Comparison of ENCODE assay signal across 22 cellular contexts in genomic region chr10:11404931-11405330, GRCh38.
DNase-seq lines count a peak whose midpoint lies in the region; ATAC-seq, FAIRE-seq and TF ChIP-seq lines count a peak whose summit lies in the region.
"Had no signal": no experiment of that assay in that cellular context is flagged by ENCODE, and none has a peak within 500 bp of the region (broad histone marks: within the 10 kb centered on the region; RNA-seq: fewer than 3 reads in every experiment).

No MANE protein-coding gene starts in this region.

- TF ChIP-seq CTCF in SK-N-SH (IDR thresholded peaks at IDR 0.05): no peak
- no peak for TF ChIP-seq CTCF in dorsolateral prefrontal cortex (IDR thresholded peaks at IDR 0.05 in 54 of 56, conservative IDR thresholded peaks at IDR 0.05 in 2 of 56; ENCODE audit: low read depth in 1 of 56, partially characterized antibody in 56 of 56)

- no peaks in the 10 kb centered on the region for H3F3A ChIP-seq in SK-N-SH (replicated peaks; ENCODE audit: insufficient read depth)

- no peak for TF ChIP-seq EP300 in SK-N-SH (IDR thresholded peaks at IDR 0.05; ENCODE audit: borderline replicate concordance in 1 of 2, low read depth in 1 of 2, low read length in 1 of 2)

- H3K27me3 Mint-ChIP-seq in activated naive CD4-positive, alpha-beta T cell treated with anti-CD3 and anti-CD28 coated beads, Interleukin-2, amount 10 ng/mL, durations not matched to agents 7 days and 5 days: peaks cover 6% of the 10 kb centered on the region
- H3K27me3 Mint-ChIP-seq in T-cell: no peaks in the 10 kb centered on the region

- H3K79me1 ChIP-seq in neuronal stem cell (ENCODE audit: low read depth, low read length): no peaks in the 10 kb centered on the region

- CTCF ChIA-PET in activated naive CD4-positive, alpha-beta T cell treated with anti-CD3 and anti-CD28 coated beads, Interleukin-2, amount 10 ng/mL, durations not matched to agents 7 days and 5 days (lab: Charles Lee): no interaction called here
- CTCF ChIA-PET in T-cell (lab: Charles Lee) (no interaction called here), SK-N-SH (lab: Yijun Ruan, JAX) (interaction anchor here (1.2 kb wide), 1 partner anchor 20 kb away, joined by 3 read pairs; no protein-coding TSS in a partner anchor)

- no peak overlapping the region for H4K91ac ChIP-seq in neuronal stem cell (ENCODE audit: low read depth, low read length, poor library complexity)

- no peak for ATAC-seq in T-cell (replicated peaks in 1 of 4)
- ATAC-seq: gastroesophageal sphincter, GM12878, K562 had no signal

- peak overlapping the region; percentile 42 for H3K27ac Mint-ChIP-seq in activated naive CD4-positive, alpha-beta T cell treated with anti-CD3 and anti-CD28 coated beads, Interleukin-2, amount 10 ng/mL, durations not matched to agents 7 days and 5 days
- H3K27ac Mint-ChIP-seq in T-cell: peak overlapping the region; percentile 36 to 66

- peaks cover 7 to 14% of the 10 kb centered on the region in 2 donors for H3K4me1 ChIP-seq in neuronal stem cell (ENCODE audit: control insufficient read depth in 2 of 2, insufficient read depth in 1 of 2, low read depth in 1 of 2, low read length in 2 of 2)
- no peaks in the 10 kb centered on the region for H3K4me1 ChIP-seq in SK-N-SH (ENCODE audit: control insufficient read depth in 1 of 2, insufficient read depth in 2 of 2, low read depth in 1 of 2, low read length in 1 of 2)
- H3K4me1 ChIP-seq: BE2C, gastroesophageal sphincter, left ventricle myocardium inferior, parathyroid adenoma had no signal

- intact Hi-C loops in dorsolateral prefrontal cortex (cut with DNase I): no loop called here

- H3K27me3 ChIP-seq in neuronal stem cell (ENCODE audit: control insufficient read depth in 3 of 3, insufficient read depth in 3 of 3, low read depth in 1 of 3, low read length in 3 of 3): peaks cover 0 to 3% (median 0%) of the 10 kb centered on the region in 3 experiments
- no peaks in the 10 kb centered on the region for H3K27me3 ChIP-seq in SK-N-SH (ENCODE audit: insufficient read depth)
- H3K27me3 ChIP-seq in dorsolateral prefrontal cortex: peaks cover 0 to 17% (median 0%) of the 10 kb centered on the region in 45 donors
- H3K27me3 ChIP-seq: BE2C, gastroesophageal sphincter had no signal

- peak overlapping the region; percentile 71 for H3K18ac ChIP-seq in neuronal stem cell (ENCODE audit: low read length)

- H3K4me3 Mint-ChIP-seq in activated naive CD4-positive, alpha-beta T cell treated with anti-CD3 and anti-CD28 coated beads, Interleukin-2, amount 10 ng/mL, durations not matched to agents 7 days and 5 days: no peak overlapping the region
- peak overlapping the region in 1 of 3 donors; percentile 5 for H3K4me3 Mint-ChIP-seq in T-cell

- no peak overlapping the region for H3K4ac ChIP-seq in neuronal stem cell (ENCODE audit: low read length)

- peaks cover 24% of the 10 kb centered on the region for H3K9me3 Mint-ChIP-seq in activated naive CD4-positive, alpha-beta T cell treated with anti-CD3 and anti-CD28 coated beads, Interleukin-2, amount 10 ng/mL, durations not matched to agents 7 days and 5 days
- peaks cover 0 to 6% (median 4%) of the 10 kb centered on the region in 3 donors for H3K9me3 Mint-ChIP-seq in T-cell

- H3K9me3 ChIP-seq in neuronal stem cell (replicated peaks in 1 of 2; ENCODE audit: control insufficient read depth in 2 of 2, insufficient read depth in 1 of 2, low read depth in 1 of 2, low read length in 2 of 2): peaks cover 3 to 6% of the 10 kb centered on the region in 2 donors
- no peaks in the 10 kb centered on the region for H3K9me3 ChIP-seq in SK-N-SH
- H3K9me3 ChIP-seq: BE2C, gastroesophageal sphincter, left ventricle myocardium inferior had no signal

- no peak overlapping the region for H2BK120ac ChIP-seq in neuronal stem cell (ENCODE audit: low read depth, low read length)

- POLR2A ChIA-PET in T-cell (lab: Charles Lee) (no interaction called here), SK-N-SH (lab: Yijun Ruan, JAX) (no interaction called here)

- no peak overlapping the region for H2BK5ac ChIP-seq in neuronal stem cell (ENCODE audit: low read length)

- H3K23ac ChIP-seq in neuronal stem cell (ENCODE audit: low read depth, low read length, poor library complexity): no peak overlapping the region

- H4K20me1 ChIP-seq in SK-N-SH (ENCODE audit: insufficient read depth): no peaks in the 10 kb centered on the region

- no peak overlapping the region for H4K8ac ChIP-seq in neuronal stem cell (ENCODE audit: low read depth, low read length)

- H3K9me2 ChIP-seq in SK-N-SH: no peaks in the 10 kb centered on the region

- no peaks in the 10 kb centered on the region for H3K79me2 ChIP-seq in SK-N-SH (ENCODE audit: insufficient read depth)
- H3K79me2 ChIP-seq: parathyroid adenoma had no signal

- H3K14ac ChIP-seq in neuronal stem cell (ENCODE audit: low read length): no peak overlapping the region

- H3K9ac ChIP-seq in neuronal stem cell (ENCODE audit: low read depth, low read length, poor library complexity) (peak overlapping the region; percentile 39), SK-N-SH (no peak overlapping the region)
- H3K9ac ChIP-seq: parathyroid adenoma had no signal

- no peak for TF ChIP-seq RAD21 in SK-N-SH (IDR thresholded peaks at IDR 0.05; ENCODE audit: low read length)

- no peak overlapping the region for H3K4me3 ChIP-seq in neuronal stem cell (ENCODE audit: low read length in 2 of 2)
- no peak overlapping the region for H3K4me3 ChIP-seq in SK-N-SH (ENCODE audit: low read depth in 2 of 2, low read length in 1 of 2)
- H3K4me3 ChIP-seq in dorsolateral prefrontal cortex: no peak overlapping the region
- H3K4me3 ChIP-seq: gastroesophageal sphincter, GM12878, K562, left ventricle myocardium inferior had no signal

- no peak for TF ChIP-seq POLR2A in GM12892 (IDR thresholded peaks at IDR 0.05; ENCODE audit: low read depth, low read length)

- peak; percentile 61 for FAIRE-seq in GM12892 (lab: Jason Lieb, UNC)
- FAIRE-seq: endothelial cell of umbilical vein, GM12878, K562, small intestine, TTC549 had no signal

- H3K4me2 ChIP-seq in neuronal stem cell (ENCODE audit: insufficient read depth, low read length, poor library complexity, severe bottlenecking) (no peak overlapping the region), SK-N-SH (no peak overlapping the region)

- in situ Hi-C loops in ACHN (cut with HindIII; ENCODE audit: low pct_ligation_motif_present, low pct_unique_long_range_greater_than_20kb, low sequenced_read_pairs): no loop called here

- H3K36me3 ChIP-seq in neuronal stem cell (replicated peaks in 1 of 2; ENCODE audit: control insufficient read depth in 2 of 2, insufficient read depth in 2 of 2, low read length in 2 of 2): no peaks in the 10 kb centered on the region
- H3K36me3 ChIP-seq in SK-N-SH (replicated peaks in 1 of 2; ENCODE audit: control insufficient read depth in 1 of 2, insufficient read depth in 2 of 2, low read length in 1 of 2): no peaks in the 10 kb centered on the region
- H3K36me3 ChIP-seq: BE2C, gastroesophageal sphincter, left ventricle myocardium inferior had no signal

- H3K27ac ChIP-seq in neuronal stem cell (replicated peaks; ENCODE audit: low read length) (no peak overlapping the region), SK-N-SH (ENCODE audit: low read depth in 2 of 2, low read length in 1 of 2) (no peak overlapping the region), dorsolateral prefrontal cortex (no peak overlapping the region)
- H3K27ac ChIP-seq: gastroesophageal sphincter, left ventricle myocardium inferior, parathyroid adenoma had no signal

- peaks cover 30% of the 10 kb centered on the region for H3K36me3 Mint-ChIP-seq in activated naive CD4-positive, alpha-beta T cell treated with anti-CD3 and anti-CD28 coated beads, Interleukin-2, amount 10 ng/mL, durations not matched to agents 7 days and 5 days
- H3K36me3 Mint-ChIP-seq in T-cell: peaks cover 4% of the 10 kb centered on the region

- DNase-seq in activated naive CD4-positive, alpha-beta T cell treated with anti-CD3 and anti-CD28 coated beads, Interleukin-2, amount 10 ng/mL, durations not matched to agents 7 days and 5 days: no peak
- DNase-seq in activated naive CD4-positive, alpha-beta T cell treated with anti-CD3 and anti-CD28 coated beads, Interleukin-2, amount 50 U/mL, for 16 hours: no peak
- DNase-seq in GM12892 (ENCODE audit: insufficient read length) (no peak), T-cell (no peak), neuronal stem cell (ENCODE audit: low spot score) (no peak), SK-N-SH (no peak), ACHN (no peak), dorsolateral prefrontal cortex (no peak)
- DNase-seq: activated CD4-positive, alpha-beta T cell treated with anti-CD3 and anti-CD28 coated beads, Interleukin-2, amount 50 U/mL, for 48 hours; BE2C; left ventricle myocardium inferior; NCI-H1048; NCI-H446; SIG-M5; small intestine; stimulated activated CD4-positive, alpha-beta T cell treated with anti-CD3 and anti-CD28 coated beads, Interleukin-4, amount 100 ng/mL, for 4 hours had no signal

- H3K4me1 Mint-ChIP-seq in activated naive CD4-positive, alpha-beta T cell treated with anti-CD3 and anti-CD28 coated beads, Interleukin-2, amount 10 ng/mL, durations not matched to agents 7 days and 5 days: peaks cover 75% of the 10 kb centered on the region
- H3K4me1 Mint-ChIP-seq in T-cell: peaks cover 77 to 82% (median 78%) of the 10 kb centered on the region in 3 donors

- no peak overlapping the region for H2BK15ac ChIP-seq in neuronal stem cell (ENCODE audit: low read length)

- no peak overlapping the region for H2BK12ac ChIP-seq in neuronal stem cell (ENCODE audit: low read length)

- peak overlapping the region; percentile 53 for H2AK5ac ChIP-seq in neuronal stem cell (ENCODE audit: low read depth, low read length)

- no CpG with 5 or more reads among the region's 10 CpGs for WGBS in neuronal stem cell (ENCODE audit: extremely low coverage in 2 of 2, insufficient read length in 2 of 2, insufficient replicate concordance in 1 of 2), 2 donors
- WGBS in SK-N-SH (ENCODE audit: low lambda C conversion rate): 42% methylated on average over 9 of the region's 10 CpGs

- H2AFZ ChIP-seq in neuronal stem cell (ENCODE audit: low read length) (no peak overlapping the region), SK-N-SH (ENCODE audit: low read depth) (no peak overlapping the region)
- H2AFZ ChIP-seq: parathyroid adenoma had no signal

TF ChIP-seq in SK-N-SH, 30 proteins besides CTCF, POLR2A, EP300 and RAD21 (continues in another document):
- TF ChIP-seq CHD2 (IDR thresholded peaks at IDR 0.05; ENCODE audit: low read length, partially characterized antibody): no peak
- TF ChIP-seq EZH2phosphoT487 (IDR thresholded peaks at IDR 0.05; ENCODE audit: borderline replicate concordance, low read depth): no peak
- no peak for TF ChIP-seq FOXM1 (IDR thresholded peaks at IDR 0.05; ENCODE audit: low read depth)
